1 cellular context compared by ENCODE assay signal in genomic region chr2:169828141-169828811, GRCh38.
TF ChIP-seq lines count a peak whose summit lies in the region.

No MANE protein-coding gene starts in this region.

TF ChIP-seq in K562, 482 proteins besides CTCF, POLR2A, EP300 and RAD21 (continued from another document and continues in another):
- TF ChIP-seq BDP1 (IDR thresholded peaks at IDR 0.05; ENCODE audit: insufficient read depth, insufficient read length) = no peak
- TF ChIP-seq PBX2 (CRISPR knock-in tag; IDR thresholded peaks at IDR 0.05; ENCODE audit: low read depth) = no peak
- TF ChIP-seq PBX2 (tag; conservative IDR thresholded peaks at IDR 0.05; ENCODE audit: low read depth) = peak; percentile 85
- no peak for TF ChIP-seq FOXO4 (CRISPR knock-in tag; IDR thresholded peaks at IDR 0.05)
- TF ChIP-seq TEAD4 (IDR thresholded peaks at IDR 0.05; ENCODE audit: low read length) = peak; percentile 57; the same call in 1 of the 2 replicates
- no peak for TF ChIP-seq TEAD4 (CRISPR knock-in tag; IDR thresholded peaks at IDR 0.05; ENCODE audit: borderline replicate concordance)
- TF ChIP-seq NR3C1 (CRISPR knock-in tag; IDR thresholded peaks at IDR 0.05) = no peak
- TF ChIP-seq RBM22 (IDR thresholded peaks at IDR 0.05; ENCODE audit: low read depth, low read length, poor library complexity, severe bottlenecking) = no peak
- TF ChIP-seq POLR2AphosphoS2 (IDR thresholded peaks at IDR 0.05; ENCODE audit: low read length) = no peak
- no peak for TF ChIP-seq CREBBP (IDR thresholded peaks at IDR 0.05; ENCODE audit: low read depth, low read length)
- TF ChIP-seq PTRF (tag; IDR thresholded peaks at IDR 0.05) = no peak
- peak; percentile 70; the same call in 1 of the 2 replicates for TF ChIP-seq PHB2 (IDR thresholded peaks at IDR 0.05; ENCODE audit: low read depth)
- TF ChIP-seq CREB3 (tag; conservative IDR thresholded peaks at IDR 0.05; ENCODE audit: low read depth) = no peak
- TF ChIP-seq ZNF274 (IDR thresholded peaks at IDR 0.05; ENCODE audit: borderline replicate concordance, low read depth, low read length) = no peak
- peak; percentile 33; the same call in 1 of the 2 replicates for TF ChIP-seq KAT7 (CRISPR knock-in tag; IDR thresholded peaks at IDR 0.05; ENCODE audit: borderline replicate concordance)
- TF ChIP-seq ARID4B (CRISPR knock-in tag; IDR thresholded peaks at IDR 0.05) = peak; percentile 68; the same call in 1 of the 2 replicates
- no peak for TF ChIP-seq EWSR1 (IDR thresholded peaks at IDR 0.05; ENCODE audit: borderline replicate concordance, low read depth, partially characterized antibody)
- no peak for TF ChIP-seq CCAR2 (IDR thresholded peaks at IDR 0.05; ENCODE audit: low read depth, low read length)
- TF ChIP-seq SNIP1 (IDR thresholded peaks at IDR 0.05; ENCODE audit: low read depth) = no peak
- no peak; the same call in 1 of the 2 replicates for TF ChIP-seq CC2D1A (IDR thresholded peaks at IDR 0.05)
- TF ChIP-seq NCOA2 (IDR thresholded peaks at IDR 0.05; ENCODE audit: partially characterized antibody in 2 of 2) = no peak
- no peak for TF ChIP-seq TSC22D4 (tag; IDR thresholded peaks at IDR 0.05)
- no peak for TF ChIP-seq HNRNPH1 (optimal IDR thresholded peaks at IDR 0.05; ENCODE audit: low read depth, low read length)
- TF ChIP-seq SMAD4 (CRISPR knock-in tag; conservative IDR thresholded peaks at IDR 0.05) = no peak
- no peak for TF ChIP-seq ZZZ3 (IDR thresholded peaks at IDR 0.05)
- no peak for TF ChIP-seq GABPA (tag; conservative IDR thresholded peaks at IDR 0.05; ENCODE audit: low read depth)
- TF ChIP-seq GABPB1 (CRISPR knock-in tag; IDR thresholded peaks at IDR 0.05) = 0 out of 2 replicates have a peak, but pooled peaks have one; percentile 5
- TF ChIP-seq ZNF121 (CRISPR knock-in tag; conservative IDR thresholded peaks at IDR 0.05) = no peak
- TF ChIP-seq ZBTB9 (CRISPR knock-in tag; IDR thresholded peaks at IDR 0.05) = no peak
- TF ChIP-seq ZC3H11A (IDR thresholded peaks at IDR 0.05; ENCODE audit: low read depth, low read length) = no peak
- TF ChIP-seq ZBTB17 (CRISPR knock-in tag; IDR thresholded peaks at IDR 0.05) = no peak
- 0 out of 2 replicates have a peak, but pooled peaks have one; percentile 19 for TF ChIP-seq SP1 (CRISPR knock-in tag; IDR thresholded peaks at IDR 0.05)
- no peak for TF ChIP-seq CREB1 (IDR thresholded peaks at IDR 0.05)
- TF ChIP-seq CREB1 (CRISPR knock-in tag; IDR thresholded peaks at IDR 0.05) = no peak; the same call in 1 of the 2 replicates
- no peak for TF ChIP-seq SIX5 (IDR thresholded peaks at IDR 0.05; ENCODE audit: borderline replicate concordance in 1 of 2, insufficient read depth in 1 of 2, low read depth in 1 of 2, low read length in 2 of 2)
- no peak for TF ChIP-seq JUN (IDR thresholded peaks at IDR 0.05; ENCODE audit: borderline replicate concordance, low read depth, low read length)
- TF ChIP-seq JUN (CRISPR knock-in tag; IDR thresholded peaks at IDR 0.05; ENCODE audit: borderline replicate concordance) = no peak
- no peak for TF ChIP-seq HNRNPK (IDR thresholded peaks at IDR 0.05; ENCODE audit: low read depth, low read length, poor library complexity, severe bottlenecking)
- TF ChIP-seq RFX5 (IDR thresholded peaks at IDR 0.05; ENCODE audit: low read depth, low read length) = no peak
- no peak for TF ChIP-seq CREB5 (CRISPR knock-in tag; IDR thresholded peaks at IDR 0.05)
- TF ChIP-seq MAFF (IDR thresholded peaks at IDR 0.05; ENCODE audit: low read length) = no peak
- TF ChIP-seq FOXK2 (conservative IDR thresholded peaks at IDR 0.05 in 1 of 2, IDR thresholded peaks at IDR 0.05 in 1 of 2; ENCODE audit: low read depth in 2 of 2) = peak; percentile 76 to 82
- TF ChIP-seq ZNF589 (CRISPR knock-in tag; IDR thresholded peaks at IDR 0.05; ENCODE audit: low read depth) = no peak
- no peak for TF ChIP-seq CREM (IDR thresholded peaks at IDR 0.05; ENCODE audit: low read depth)
- TF ChIP-seq HMGXB4 (CRISPR knock-in tag; IDR thresholded peaks at IDR 0.05) = no peak
- TF ChIP-seq SNAPC5 (CRISPR knock-in tag; IDR thresholded peaks at IDR 0.05) = no peak
- no peak; the same call in 1 of the 2 replicates for TF ChIP-seq ZSCAN29 (IDR thresholded peaks at IDR 0.05)
- TF ChIP-seq PRDM10 (IDR thresholded peaks at IDR 0.05; ENCODE audit: partially characterized antibody) = no peak
- no peak for TF ChIP-seq HMG20B (CRISPR knock-in tag; IDR thresholded peaks at IDR 0.05)
- no peak for TF ChIP-seq ETV5 (CRISPR knock-in tag; IDR thresholded peaks at IDR 0.05; ENCODE audit: low read depth)
- no peak for TF ChIP-seq ZNF644 (tag; IDR thresholded peaks at IDR 0.05; ENCODE audit: low read depth)
- peak; percentile 39 for TF ChIP-seq ARHGAP35 (IDR thresholded peaks at IDR 0.05; ENCODE audit: partially characterized antibody)
- TF ChIP-seq KLF1 (tag; IDR thresholded peaks at IDR 0.05) = no peak
- TF ChIP-seq SMARCA5 (IDR thresholded peaks at IDR 0.05) = no peak
- TF ChIP-seq ZNF76 (CRISPR knock-in tag; IDR thresholded peaks at IDR 0.05; ENCODE audit: borderline replicate concordance) = no peak
